In the genomic region with DNA sequence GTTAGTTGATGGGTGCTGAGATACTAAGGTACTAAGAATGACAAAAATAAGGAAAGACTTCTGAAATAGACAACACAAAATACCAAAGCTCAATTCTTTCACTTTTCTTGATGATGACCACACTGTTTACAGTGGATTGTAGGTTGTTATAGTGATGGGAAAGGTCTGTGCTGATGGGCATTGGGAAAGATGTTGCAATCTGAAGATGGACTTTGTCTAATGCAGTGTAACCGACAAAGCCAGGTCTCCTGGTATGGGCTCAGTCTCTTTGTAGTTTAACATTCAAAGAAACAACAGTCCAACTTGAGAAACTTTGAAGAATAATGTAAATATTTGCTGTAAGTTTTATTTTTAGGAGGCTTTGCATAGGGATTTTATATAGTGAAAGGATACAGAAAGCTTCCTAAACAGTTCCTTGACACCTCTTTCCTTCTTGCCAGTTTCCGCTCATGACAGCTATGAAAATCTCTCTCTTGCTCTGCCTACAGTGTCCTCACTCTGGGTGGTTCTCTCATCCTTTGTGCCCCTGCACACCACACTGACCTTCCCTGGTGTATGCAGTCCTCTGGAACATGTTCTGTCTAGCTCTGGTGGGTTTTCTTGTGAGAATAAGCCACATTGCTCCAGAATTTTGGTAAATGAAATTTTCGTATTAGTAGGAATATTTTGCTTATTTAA, we compare ENCODE assay signal across 1 cellular context.
TF ChIP-seq lines count a peak whose summit lies in the region.

No MANE protein-coding gene starts in this region.

TF ChIP-seq in liver, 16 proteins besides CTCF, POLR2A, EP300 and RAD21 (continued from another document):
- TF ChIP-seq ZBTB33 (IDR thresholded peaks at IDR 0.05), result peak; percentile 35
- peak; percentile 16 for TF ChIP-seq MAX (IDR thresholded peaks at IDR 0.05)
- TF ChIP-seq ATF3 (IDR thresholded peaks at IDR 0.05), result no peak
- peak; percentile 60 for TF ChIP-seq FOXA2 (IDR thresholded peaks at IDR 0.05)
- TF ChIP-seq HNF4A (conservative IDR thresholded peaks at IDR 0.05), result peak; percentile 93 to 95
- peak; percentile 9 to 71 for TF ChIP-seq RXRA (IDR thresholded peaks at IDR 0.05)
